Comparison of ENCODE assay signal across 8 cellular contexts in genomic region chr3:190586631-190587000, GRCh38.
DNase-seq lines count a peak whose midpoint lies in the region; ATAC-seq and TF ChIP-seq lines count a peak whose summit lies in the region.

No MANE protein-coding gene starts in this region.

- H3K27me3 Mint-ChIP-seq in activated naive CD8-positive, alpha-beta T cell treated with anti-CD3 and anti-CD28 coated beads, Interleukin-2, amount 50 U/mL, for 24 hours = no peaks in the 10 kb centered on the region
- no peaks in the 10 kb centered on the region for H3K27me3 Mint-ChIP-seq in naive thymus-derived CD8-positive, alpha-beta T cell

- DNase-seq in EH (ENCODE audit: low read depth) (peak; percentile 80), KBM-7 (peak; percentile 17), ureter (ENCODE audit: low spot score) (no peak), stomach (no peak)
- peak; percentile 36 for DNase-seq in activated naive CD8-positive, alpha-beta T cell treated with anti-CD3 and anti-CD28 coated beads, Interleukin-2, amount 50 U/mL, for 24 hours
- no peak for DNase-seq in naive thymus-derived CD8-positive, alpha-beta T cell

- no peak for TF ChIP-seq EP300 in stomach (IDR thresholded peaks at IDR 0.05)

- no peaks in the 10 kb centered on the region for H3K27me3 ChIP-seq in stomach

- H3K4me3 Mint-ChIP-seq in activated naive CD8-positive, alpha-beta T cell treated with anti-CD3 and anti-CD28 coated beads, Interleukin-2, amount 50 U/mL, for 24 hours = peak overlapping the region; percentile 65
- peak overlapping the region in 1 of 10 donors; percentile 7 for H3K4me3 Mint-ChIP-seq in naive thymus-derived CD8-positive, alpha-beta T cell

- ATAC-seq in GM21515 (IDR thresholded peaks at IDR 0.05; ENCODE audit: unreplicated experiment) (peak; percentile 61), HG02852 (IDR thresholded peaks at IDR 0.05; ENCODE audit: unreplicated experiment) (no peak)
- ATAC-seq in activated naive CD8-positive, alpha-beta T cell treated with anti-CD3 and anti-CD28 coated beads, Interleukin-2, amount 50 U/mL, for 24 hours = peak; percentile 79
- peak; percentile 25 to 46 for ATAC-seq in naive thymus-derived CD8-positive, alpha-beta T cell

- in situ Hi-C loops in KBM-7 (cut with MboI; ENCODE audit: low pct_unique_long_range_greater_than_20kb, low sequenced_read_pairs) = no loop called here

- WGBS in stomach, 5 donors = 66 to 81% (median 68%) methylated on average over 4 of the region's 4 CpGs

- POLR2A ChIA-PET in naive thymus-derived CD8-positive, alpha-beta T cell (lab: Charles Lee) = no interaction called here

- peaks cover 21% of the 10 kb centered on the region for H3K36me3 Mint-ChIP-seq in activated naive CD8-positive, alpha-beta T cell treated with anti-CD3 and anti-CD28 coated beads, Interleukin-2, amount 50 U/mL, for 24 hours (ENCODE audit: low read depth)
- H3K36me3 Mint-ChIP-seq in naive thymus-derived CD8-positive, alpha-beta T cell = peaks cover 0 to 10% (median 2%) of the 10 kb centered on the region in 3 donors

- peak overlapping the region; percentile 98 for H3K27ac Mint-ChIP-seq in activated naive CD8-positive, alpha-beta T cell treated with anti-CD3 and anti-CD28 coated beads, Interleukin-2, amount 50 U/mL, for 24 hours
- H3K27ac Mint-ChIP-seq in naive thymus-derived CD8-positive, alpha-beta T cell = peak overlapping the region in 7 of 10 donors; percentile 2 to 40 (median 29)

- no peaks in the 10 kb centered on the region for H3K9me3 Mint-ChIP-seq in activated naive CD8-positive, alpha-beta T cell treated with anti-CD3 and anti-CD28 coated beads, Interleukin-2, amount 50 U/mL, for 24 hours
- H3K9me3 Mint-ChIP-seq in naive thymus-derived CD8-positive, alpha-beta T cell = no peaks in the 10 kb centered on the region

- no peaks in the 10 kb centered on the region for H3K9me3 ChIP-seq in stomach

- intact Hi-C loops in stomach (cut with DNase I; ENCODE audit: low total_unique reads) = no loop called here

- H3K36me3 ChIP-seq in stomach = no peaks in the 10 kb centered on the region

- no peak for TF ChIP-seq POLR2A in stomach (IDR thresholded peaks at IDR 0.05)

- H3K27ac ChIP-seq in stomach = no peak overlapping the region

- H3K4me1 ChIP-seq in stomach = peaks cover 0 to 11% (median 7%) of the 10 kb centered on the region in 4 donors

- TF ChIP-seq CTCF in stomach (IDR thresholded peaks at IDR 0.05) = no peak

- no peak overlapping the region for H3K4me3 ChIP-seq in stomach

- H3K4me1 Mint-ChIP-seq in activated naive CD8-positive, alpha-beta T cell treated with anti-CD3 and anti-CD28 coated beads, Interleukin-2, amount 50 U/mL, for 24 hours = peaks cover 43% of the 10 kb centered on the region
- H3K4me1 Mint-ChIP-seq in naive thymus-derived CD8-positive, alpha-beta T cell = peaks cover 11 to 24% (median 19%) of the 10 kb centered on the region in 4 donors

Comparison
In these comparisons a context has a peak if more than half of its experiments do, and no peak if none do; other contexts are left out.
1. DNase-seq: peak in EH (single experiment), KBM-7 (single experiment) and activated naive CD8-positive, alpha-beta T cell treated with anti-CD3 and anti-CD28 coated beads, Interleukin-2, amount 50 U/mL, for 24 hours (single experiment); none in naive thymus-derived CD8-positive, alpha-beta T cell (0 of 10), ureter (single experiment) and stomach (single experiment).